In the genomic region with DNA sequence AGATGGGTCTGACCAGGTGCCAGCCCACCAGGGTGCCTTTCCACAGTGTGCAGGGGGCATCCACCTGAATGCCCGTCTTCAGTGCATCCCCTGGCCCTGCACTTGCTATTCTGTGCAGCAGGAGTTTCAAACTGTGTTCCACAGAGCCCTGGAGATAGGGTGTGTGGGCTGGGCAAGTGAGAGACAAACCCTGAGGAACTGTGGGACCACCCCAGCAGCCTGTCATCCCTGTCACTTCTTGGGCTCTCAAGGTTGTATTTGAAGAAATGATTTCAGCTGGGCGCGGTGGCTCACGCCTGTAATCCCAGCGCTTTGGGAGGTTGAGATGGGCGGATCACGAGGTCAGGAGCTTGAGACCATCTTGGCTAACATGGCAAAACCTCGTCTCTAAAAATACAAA, we compare ENCODE assay signal across 16 cellular contexts. TPM values are rescaled to one million over a fixed set of nuclear protein-coding genes. Genes with fewer than 3 reads are reported as not detected.
DNase-seq lines count a peak whose midpoint lies in the region; ATAC-seq and TF ChIP-seq lines count a peak whose summit lies in the region.
"Had no signal": no experiment of that assay in that cellular context is flagged by ENCODE, and none has a peak within 500 bp of the region (broad histone marks: within the 10 kb centered on the region; RNA-seq: fewer than 3 reads in every experiment).

No MANE protein-coding gene starts in this region.

- no peaks in the 10 kb centered on the region; the same call in 1 of the 2 replicates for H3K9me1 ChIP-seq in IMR-90 (ENCODE audit: insufficient read depth, low read length)

- H4K8ac ChIP-seq in IMR-90 (ENCODE audit: low read depth in 2 of 2, low read length in 2 of 2) (no peak overlapping the region), neuronal stem cell (ENCODE audit: low read depth, low read length) (no peak overlapping the region)

- H3K27ac ChIP-seq in IMR-90 (ENCODE audit: insufficient read depth, low read length) (no peak overlapping the region), neuronal stem cell (replicated peaks; ENCODE audit: low read length) (no peak overlapping the region), upper lobe of right lung (no peak overlapping the region)

- no peak for ATAC-seq in activated CD8-positive, alpha-beta memory T cell treated with anti-CD3 and anti-CD28 coated beads, Interleukin-2, amount 10 ng/mL, durations not matched to agents 7 days and 5 days
- no peak for ATAC-seq in IMR-90 (ENCODE audit: low read depth)
- ATAC-seq in upper lobe of right lung = no peak
- no peak for ATAC-seq in GM21515 (IDR thresholded peaks at IDR 0.05; ENCODE audit: unreplicated experiment)

- in situ Hi-C loops in IMR-90 (cut with MboI; ENCODE audit: low sequenced_read_pairs) = no loop called here

- H3K36me3 ChIP-seq in IMR-90 (ENCODE audit: control insufficient read depth, insufficient read depth, low read length) (no peaks in the 10 kb centered on the region), neuronal stem cell (replicated peaks in 1 of 2; ENCODE audit: control insufficient read depth in 2 of 2, insufficient read depth in 2 of 2, low read length in 2 of 2) (no peaks in the 10 kb centered on the region), upper lobe of right lung (no peaks in the 10 kb centered on the region)

- WGBS in IMR-90 (ENCODE audit: extremely low coverage in 2 of 2, insufficient read length in 1 of 2), 2 experiments = no CpG with 5 or more reads among the region's 8 CpGs
- no CpG with 5 or more reads among the region's 8 CpGs for WGBS in neuronal stem cell (ENCODE audit: extremely low coverage in 2 of 2, insufficient read length in 2 of 2, insufficient replicate concordance in 1 of 2), 2 donors

- H4K5ac ChIP-seq in IMR-90 (ENCODE audit: low read depth, low read length) = no peak overlapping the region

- H3K27ac Mint-ChIP-seq in activated CD8-positive, alpha-beta memory T cell treated with anti-CD3 and anti-CD28 coated beads, Interleukin-2, amount 10 ng/mL, durations not matched to agents 7 days and 5 days = no peak overlapping the region
- H3K27ac Mint-ChIP-seq: CD4-positive, alpha-beta memory T cell; HFFc6 had no signal

- H3K79me1 ChIP-seq in IMR-90 (ENCODE audit: low read depth in 1 of 2, low read length in 2 of 2) = no peaks in the 10 kb centered on the region
- H3K79me1 ChIP-seq in neuronal stem cell (ENCODE audit: low read depth, low read length) = no peaks in the 10 kb centered on the region

- H2AK9ac ChIP-seq in IMR-90 (replicated peaks; ENCODE audit: low read depth, low read length, poor library complexity) = peak overlapping the region; percentile 39

- POLR2A ChIA-PET in IMR-90 (lab: Charles Lee; ENCODE audit: unreplicated experiment) = no interaction called here

- H3K18ac ChIP-seq in IMR-90 (ENCODE audit: low read depth, low read length) = no peak overlapping the region
- peak overlapping the region; percentile 13 for H3K18ac ChIP-seq in neuronal stem cell (ENCODE audit: low read length)

- no peak overlapping the region for H3K56ac ChIP-seq in IMR-90 (ENCODE audit: extremely low read depth, insufficient read depth, low read length)

- H3K4ac ChIP-seq in IMR-90 (ENCODE audit: low read depth, low read length) (no peak overlapping the region), neuronal stem cell (ENCODE audit: low read length) (no peak overlapping the region)

- TF ChIP-seq RAD21 in IMR-90 (IDR thresholded peaks at IDR 0.05; ENCODE audit: low read length) = no peak

- H2BK20ac ChIP-seq in IMR-90 (ENCODE audit: low read depth, low read length) = no peak overlapping the region

- no peak overlapping the region for H3K4me3 ChIP-seq in IMR-90 (ENCODE audit: insufficient read depth, low read depth, low read length)
- H3K4me3 ChIP-seq in neuronal stem cell (ENCODE audit: low read length in 2 of 2) = no peak overlapping the region
- no peak overlapping the region for H3K4me3 ChIP-seq in upper lobe of right lung

- no peaks in the 10 kb centered on the region for H3K36me3 Mint-ChIP-seq in activated CD8-positive, alpha-beta memory T cell treated with anti-CD3 and anti-CD28 coated beads, Interleukin-2, amount 10 ng/mL, durations not matched to agents 7 days and 5 days
- H3K36me3 Mint-ChIP-seq: CD4-positive, alpha-beta memory T cell had no signal

- BruUV-seq in IMR-90 (replicated peaks; lab: Mats Ljungman, UMichigan) = no TSS peak

- H2AFZ ChIP-seq in IMR-90 (replicated peaks; ENCODE audit: low read length, poor library complexity) = no peak overlapping the region
- no peak overlapping the region for H2AFZ ChIP-seq in neuronal stem cell (ENCODE audit: low read length)

- CTCF ChIA-PET in activated CD8-positive, alpha-beta memory T cell treated with anti-CD3 and anti-CD28 coated beads, Interleukin-2, amount 10 ng/mL, durations not matched to agents 7 days and 5 days (lab: Charles Lee) = no interaction called here
- CTCF ChIA-PET in IMR-90 (lab: Yijun Ruan, JAX) = no interaction called here

- H3K4me1 ChIP-seq in IMR-90 (ENCODE audit: control insufficient read depth, insufficient read depth, low read length) (peaks cover 4% of the 10 kb centered on the region), neuronal stem cell (ENCODE audit: control insufficient read depth in 2 of 2, insufficient read depth in 1 of 2, low read depth in 1 of 2, low read length in 2 of 2) (peaks cover 2 to 6% of the 10 kb centered on the region in 2 donors), upper lobe of right lung (no peaks in the 10 kb centered on the region)

- H2BK12ac ChIP-seq in neuronal stem cell (ENCODE audit: low read length) = no peak overlapping the region

- H2BK15ac ChIP-seq in IMR-90 (ENCODE audit: low read depth, low read length) (no peak overlapping the region), neuronal stem cell (ENCODE audit: low read length) (no peak overlapping the region)

- H3K4me3 Mint-ChIP-seq in activated CD8-positive, alpha-beta memory T cell treated with anti-CD3 and anti-CD28 coated beads, Interleukin-2, amount 10 ng/mL, durations not matched to agents 7 days and 5 days = no peak overlapping the region
- H3K4me3 Mint-ChIP-seq: CD4-positive, alpha-beta memory T cell; HFFc6 had no signal

- H3K4me2 ChIP-seq in IMR-90 (ENCODE audit: low read depth, low read length) (no peak overlapping the region), neuronal stem cell (ENCODE audit: insufficient read depth, low read length, poor library complexity, severe bottlenecking) (no peak overlapping the region)

- no peak for TF ChIP-seq POLR2A in IMR-90 (IDR thresholded peaks at IDR 0.05; ENCODE audit: low read depth, low read length)

- H3K9me3 ChIP-seq in IMR-90 (ENCODE audit: control insufficient read depth, insufficient read depth, low read length) (no peaks in the 10 kb centered on the region), neuronal stem cell (replicated peaks in 1 of 2; ENCODE audit: control insufficient read depth in 2 of 2, insufficient read depth in 1 of 2, low read depth in 1 of 2, low read length in 2 of 2) (peaks cover 0 to 1% of the 10 kb centered on the region in 2 donors), upper lobe of right lung (no peaks in the 10 kb centered on the region)

- H3K9ac ChIP-seq in IMR-90 (ENCODE audit: low read depth, low read length) = no peak overlapping the region
- H3K9ac ChIP-seq in neuronal stem cell (ENCODE audit: low read depth, low read length, poor library complexity) = no peak overlapping the region

- H3K4me1 Mint-ChIP-seq in activated CD8-positive, alpha-beta memory T cell treated with anti-CD3 and anti-CD28 coated beads, Interleukin-2, amount 10 ng/mL, durations not matched to agents 7 days and 5 days = peaks cover 9% of the 10 kb centered on the region

- H3K14ac ChIP-seq in IMR-90 (replicated peaks; ENCODE audit: low read depth, low read length) (no peak overlapping the region), neuronal stem cell (ENCODE audit: low read length) (no peak overlapping the region)

- no peaks in the 10 kb centered on the region for H4K20me1 ChIP-seq in IMR-90 (ENCODE audit: insufficient read depth, low read length)

- TF ChIP-seq CTCF in IMR-90 (conservative IDR thresholded peaks at IDR 0.05; ENCODE audit: low read depth, low read length) (no peak), upper lobe of right lung (IDR thresholded peaks at IDR 0.05) (no peak)

- peak; percentile 33 for DNase-seq in activated CD8-positive, alpha-beta memory T cell treated with anti-CD3 and anti-CD28 coated beads, Interleukin-2, amount 50 U/mL, for 48 hours
- no peak for DNase-seq in activated CD8-positive, alpha-beta memory T cell treated with anti-CD3 and anti-CD28 coated beads, Interleukin-2, amount 10 ng/mL, durations not matched to agents 7 days and 5 days
- DNase-seq in IMR-90 (no peak), neuronal stem cell (ENCODE audit: low spot score) (no peak), upper lobe of right lung (no peak), NOMO-1 treated with DMSO at 0.1 percent for 48 hours (lab: John Stamatoyannopoulos, UW; ENCODE audit: unreplicated experiment) (no peak)
- DNase-seq: 8988T; ACHN; C1 segment of cervical spinal cord; CD4-positive, alpha-beta memory T cell; DMS153; DMS79 treated with DMSO at 0.1 percent for 48 hours; EL; HFFc6 had no signal

- peaks cover under 1% of the 10 kb centered on the region for H3K27me3 Mint-ChIP-seq in activated CD8-positive, alpha-beta memory T cell treated with anti-CD3 and anti-CD28 coated beads, Interleukin-2, amount 10 ng/mL, durations not matched to agents 7 days and 5 days

- dilution Hi-C loops in IMR-90 (cut with HindIII; ENCODE audit: low sequenced_read_pairs, unreplicated experiment) = no loop called here

- H4K91ac ChIP-seq in IMR-90 (ENCODE audit: insufficient read depth, low read depth, low read length) (no peak overlapping the region), neuronal stem cell (ENCODE audit: low read depth, low read length, poor library complexity) (no peak overlapping the region)

- H2BK5ac ChIP-seq in IMR-90 (ENCODE audit: low read depth, low read length, poor library complexity, severe bottlenecking) (no peak overlapping the region), neuronal stem cell (ENCODE audit: low read length) (no peak overlapping the region)

- no peak overlapping the region for H2AK5ac ChIP-seq in IMR-90 (ENCODE audit: low read depth, low read length)
- H2AK5ac ChIP-seq in neuronal stem cell (ENCODE audit: low read depth, low read length) = no peak overlapping the region

- H3K27me3 ChIP-seq in IMR-90 (ENCODE audit: control insufficient read depth, insufficient read depth, low read length) (peaks cover 13% of the 10 kb centered on the region; the same call in 1 of the 2 replicates), neuronal stem cell (ENCODE audit: control insufficient read depth in 3 of 3, insufficient read depth in 3 of 3, low read depth in 1 of 3, low read length in 3 of 3) (peaks cover 0 to 34% (median 0%) of the 10 kb centered on the region in 3 experiments), upper lobe of right lung (no peaks in the 10 kb centered on the region)

- H2BK120ac ChIP-seq in IMR-90 (ENCODE audit: low read depth, low read length) = no peak overlapping the region
- no peak overlapping the region for H2BK120ac ChIP-seq in neuronal stem cell (ENCODE audit: low read depth, low read length)

- intact Hi-C loops in IMR-90 (cut with micrococcal nuclease) (no loop called here), upper lobe of right lung (cut with DNase I) (no loop called here)

- H3K23ac ChIP-seq in IMR-90 (ENCODE audit: low read depth, low read length) = no peak overlapping the region
- H3K23ac ChIP-seq in neuronal stem cell (ENCODE audit: low read depth, low read length, poor library complexity) = no peak overlapping the region

- H3K9me3 Mint-ChIP-seq in activated CD8-positive, alpha-beta memory T cell treated with anti-CD3 and anti-CD28 coated beads, Interleukin-2, amount 10 ng/mL, durations not matched to agents 7 days and 5 days (ENCODE audit: low read depth) = no peaks in the 10 kb centered on the region
- H3K9me3 Mint-ChIP-seq: HFFc6 had no signal

RNA-seq across cellular contexts. Expression of a gene that starts 6.4 kb away (rescaled TPM):
- total RNA-seq in activated CD8-positive, alpha-beta memory T cell treated with anti-CD3 and anti-CD28 coated beads, Interleukin-2, amount 10 ng/mL, durations not matched to agents 7 days and 5 days = 1 to 10 TPM; 1.5 to 1.8 TPM
- total RNA-seq in IMR-90 (2012; rRNA removed) = 2.2 and 2.3 TPM in 2 replicates
- 1.7 and 2.4 TPM in 2 replicates for polyA plus RNA-seq in IMR-90 (2012; rRNA removed)
- 0.86 and 1.9 TPM in 2 replicates for polyA plus RNA-seq in IMR-90 (2012; cell fraction: cytosol; rRNA removed)
- polyA plus RNA-seq in IMR-90 (2012; cell fraction: nucleus; rRNA removed; ENCODE audit: low replicate concordance) = 1.1 and 1.2 TPM in 2 replicates
- polyA plus RNA-seq in neuronal stem cell (2013, experiment 1 of 2) = 1.9 TPM
- 2.0 TPM for polyA plus RNA-seq in neuronal stem cell (2013, experiment 2 of 2)
- total RNA-seq in upper lobe of right lung = 6.2 TPM

RNA-seq across cellular contexts. Expression of a gene that starts 44.5 kb away (rescaled TPM):
- total RNA-seq in activated CD8-positive, alpha-beta memory T cell treated with anti-CD3 and anti-CD28 coated beads, Interleukin-2, amount 10 ng/mL, durations not matched to agents 7 days and 5 days = not detected
- total RNA-seq in IMR-90 (2012; rRNA removed) = not detected in 2 replicates
- not detected in 2 replicates for polyA plus RNA-seq in IMR-90 (2012; rRNA removed)
- not detected in 2 replicates for polyA plus RNA-seq in IMR-90 (2012; cell fraction: cytosol; rRNA removed)
- not detected in 2 replicates for polyA plus RNA-seq in IMR-90 (2012; cell fraction: nucleus; rRNA removed; ENCODE audit: low replicate concordance)
- 0.06 TPM for polyA plus RNA-seq in neuronal stem cell (2013, experiment 1 of 2)
- 0.07 TPM for polyA plus RNA-seq in neuronal stem cell (2013, experiment 2 of 2)
- not detected for total RNA-seq in upper lobe of right lung
- total RNA-seq: CD4-positive, alpha-beta memory T cell; H4; HFFc6 had no signal
- polyA plus RNA-seq: CD4-positive, alpha-beta memory T cell had no signal

RNA-seq across cellular contexts. Expression of a gene that starts 52.9 kb away (rescaled TPM):
- total RNA-seq in activated CD8-positive, alpha-beta memory T cell treated with anti-CD3 and anti-CD28 coated beads, Interleukin-2, amount 10 ng/mL, durations not matched to agents 7 days and 5 days = 10 to 100 TPM; 17.4 to 25.5 TPM
- total RNA-seq in IMR-90 (2012; rRNA removed) (10.9 and 12.8 TPM in 2 replicates), upper lobe of right lung (31.0 TPM)
- polyA plus RNA-seq in IMR-90 (2012; rRNA removed) = 5.3 and 5.6 TPM in 2 replicates
- polyA plus RNA-seq in IMR-90 (2012; cell fraction: cytosol; rRNA removed) = 2.4 and 3.7 TPM in 2 replicates
- 7.0 and 12.4 TPM in 2 replicates for polyA plus RNA-seq in IMR-90 (2012; cell fraction: nucleus; rRNA removed; ENCODE audit: low replicate concordance)
- polyA plus RNA-seq in neuronal stem cell (2013, experiment 1 of 2) = 7.3 TPM
- 7.4 TPM for polyA plus RNA-seq in neuronal stem cell (2013, experiment 2 of 2)
